ENCODE assay signal across 15 cellular contexts in genomic region chr4:29805245-29805644, GRCh38.
DNase-seq lines count a peak whose midpoint lies in the region; ATAC-seq and TF ChIP-seq lines count a peak whose summit lies in the region.
"Had no signal": no experiment of that assay in that cellular context is flagged by ENCODE, and none has a peak within 500 bp of the region (broad histone marks: within the 10 kb centered on the region; RNA-seq: fewer than 3 reads in every experiment).

No MANE protein-coding gene starts in this region.

- H3K4me1 ChIP-seq in iPS DF 6.9 (ENCODE audit: control insufficient read depth, insufficient read depth, low read length) (no peaks in the 10 kb centered on the region), heart left ventricle (no peaks in the 10 kb centered on the region)
- H3K4me1 ChIP-seq: Caco-2, vagina had no signal

- POLR2A ChIA-PET in activated CD4-positive, alpha-beta memory T cell treated with anti-CD3 and anti-CD28 coated beads, Interleukin-2, amount 10 ng/mL, durations not matched to agents 7 days and 5 days (lab: Charles Lee): no interaction called here

- no peak for TF ChIP-seq POLR2A in heart left ventricle (IDR thresholded peaks at IDR 0.05)

- intact Hi-C loops in heart left ventricle (cut with DNase I): no loop called here

- CTCF ChIA-PET in activated CD4-positive, alpha-beta memory T cell treated with anti-CD3 and anti-CD28 coated beads, Interleukin-2, amount 10 ng/mL, durations not matched to agents 7 days and 5 days (lab: Charles Lee): no interaction called here

- H3K9me3 Mint-ChIP-seq in activated naive CD4-positive, alpha-beta T cell treated with anti-CD3 and anti-CD28 coated beads, Interleukin-2, amount 50 U/mL, for 72 hours: peaks cover 12 to 21% of the 10 kb centered on the region in 2 donors
- H3K9me3 Mint-ChIP-seq in activated CD4-positive, alpha-beta memory T cell treated with anti-CD3 and anti-CD28 coated beads, Interleukin-2, amount 10 ng/mL, durations not matched to agents 7 days and 5 days: peaks cover 13% of the 10 kb centered on the region
- peaks cover 5% of the 10 kb centered on the region for H3K9me3 Mint-ChIP-seq in nephron progenitor cell

- no peaks in the 10 kb centered on the region; the same call in 1 of the 2 replicates for H3K9me3 ChIP-seq in iPS DF 6.9 (ENCODE audit: control insufficient read depth, insufficient read depth, low read length)
- peaks cover 0 to 12% (median 0%) of the 10 kb centered on the region in 12 donors for H3K9me3 ChIP-seq in heart left ventricle
- H3K9me3 ChIP-seq: Caco-2, vagina had no signal

- no CpG with 5 or more reads among the region's 2 CpGs for WGBS in iPS DF 6.9 (ENCODE audit: insufficient coverage, insufficient read length)
- 21 to 24% (median 23%) methylated on average over 2 of the region's 2 CpGs for WGBS in heart left ventricle, 4 donors

- H3K4me3 ChIP-seq in iPS DF 6.9 (ENCODE audit: low read length): no peak overlapping the region
- no peak overlapping the region for H3K4me3 ChIP-seq in heart left ventricle
- H3K4me3 ChIP-seq: vagina had no signal

- no peaks in the 10 kb centered on the region for H3K4me1 Mint-ChIP-seq in activated CD4-positive, alpha-beta memory T cell treated with anti-CD3 and anti-CD28 coated beads, Interleukin-2, amount 10 ng/mL, durations not matched to agents 7 days and 5 days
- H3K4me1 Mint-ChIP-seq in nephron progenitor cell: no peaks in the 10 kb centered on the region
- H3K4me1 Mint-ChIP-seq: central memory CD8-positive, alpha-beta T cell; naive B cell had no signal

- H3K27ac ChIP-seq in iPS DF 6.9 (ENCODE audit: low read length) (no peak overlapping the region), heart left ventricle (no peak overlapping the region)
- H3K27ac ChIP-seq: vagina had no signal

- DNase-seq in D341Med (ENCODE audit: low spot score) (peak; percentile 25), KBM-7 (peak; percentile 1), RKO (ENCODE audit: low spot score) (peak; percentile 14), iPS DF 6.9 (ENCODE audit: low read depth, low spot score) (peak; percentile 22), heart left ventricle (no peak), nephron progenitor cell (no peak)
- no peak for DNase-seq in activated naive CD4-positive, alpha-beta T cell treated with anti-CD3 and anti-CD28 coated beads, Interleukin-2, amount 50 U/mL, for 72 hours (ENCODE audit: low spot score in 2 of 2)
- no peak for DNase-seq in activated CD4-positive, alpha-beta memory T cell treated with anti-CD3 and anti-CD28 coated beads, Interleukin-2, amount 10 ng/mL, durations not matched to agents 7 days and 5 days
- DNase-seq: activated CD4-positive, CD25-positive, alpha-beta regulatory T cell treated with anti-CD3 and anti-CD28 coated beads, Interleukin-2, amount 50 U/mL, for 72 hours; naive B cell; Right ventricle myocardium superior had no signal

- H3K4me3 Mint-ChIP-seq in activated CD4-positive, alpha-beta memory T cell treated with anti-CD3 and anti-CD28 coated beads, Interleukin-2, amount 10 ng/mL, durations not matched to agents 7 days and 5 days: no peak overlapping the region
- H3K4me3 Mint-ChIP-seq in nephron progenitor cell: no peak overlapping the region
- H3K4me3 Mint-ChIP-seq: central memory CD8-positive, alpha-beta T cell; naive B cell had no signal

- H3K27me3 ChIP-seq in iPS DF 6.9 (ENCODE audit: control insufficient read depth, insufficient read depth, low read length) (no peaks in the 10 kb centered on the region), heart left ventricle (no peaks in the 10 kb centered on the region)
- H3K27me3 ChIP-seq: vagina had no signal

- H3K27ac Mint-ChIP-seq in activated naive CD4-positive, alpha-beta T cell treated with anti-CD3 and anti-CD28 coated beads, Interleukin-2, amount 50 U/mL, for 72 hours: no peak overlapping the region
- H3K27ac Mint-ChIP-seq in activated CD4-positive, alpha-beta memory T cell treated with anti-CD3 and anti-CD28 coated beads, Interleukin-2, amount 10 ng/mL, durations not matched to agents 7 days and 5 days: no peak overlapping the region
- no peak overlapping the region for H3K27ac Mint-ChIP-seq in nephron progenitor cell
- H3K27ac Mint-ChIP-seq: activated T-helper 2 cell treated with anti-CD3 and anti-CD28 coated beads, Interferon-gamma antibody, Interleukin-2, Interleukin-4, amounts not matched to agents 10 μg/mL and 5 μg/mL and 100 μg/mL, durations not matched to agents 14 hours and 24 hours and 36 hours; naive B cell had no signal

- TF ChIP-seq CTCF in heart left ventricle (IDR thresholded peaks at IDR 0.05) (no peak), nephron progenitor cell (IDR thresholded peaks at IDR 0.05) (no peak)

- H3K36me3 Mint-ChIP-seq in activated naive CD4-positive, alpha-beta T cell treated with anti-CD3 and anti-CD28 coated beads, Interleukin-2, amount 50 U/mL, for 72 hours: no peaks in the 10 kb centered on the region
- no peaks in the 10 kb centered on the region for H3K36me3 Mint-ChIP-seq in activated CD4-positive, alpha-beta memory T cell treated with anti-CD3 and anti-CD28 coated beads, Interleukin-2, amount 10 ng/mL, durations not matched to agents 7 days and 5 days (ENCODE audit: low read depth)
- H3K36me3 Mint-ChIP-seq in nephron progenitor cell (ENCODE audit: low read depth): no peaks in the 10 kb centered on the region
- H3K36me3 Mint-ChIP-seq: naive B cell had no signal

- no peak for ATAC-seq in activated naive CD4-positive, alpha-beta T cell treated with anti-CD3 and anti-CD28 coated beads, Interleukin-2, amount 50 U/mL, for 72 hours
- ATAC-seq in heart left ventricle: no peak

- no peaks in the 10 kb centered on the region for H3K27me3 Mint-ChIP-seq in activated CD4-positive, alpha-beta memory T cell treated with anti-CD3 and anti-CD28 coated beads, Interleukin-2, amount 10 ng/mL, durations not matched to agents 7 days and 5 days
- H3K27me3 Mint-ChIP-seq in nephron progenitor cell (ENCODE audit: low read depth, poor library complexity): no peaks in the 10 kb centered on the region
- H3K27me3 Mint-ChIP-seq: central memory CD8-positive, alpha-beta T cell; naive B cell had no signal

- in situ Hi-C loops in KBM-7 (cut with MboI; ENCODE audit: low pct_unique_long_range_greater_than_20kb, low sequenced_read_pairs): no loop called here

- no peaks in the 10 kb centered on the region for H3K36me3 ChIP-seq in iPS DF 6.9 (ENCODE audit: control insufficient read depth, insufficient read depth, low read length)
- H3K36me3 ChIP-seq in heart left ventricle: no peaks in the 10 kb centered on the region
- H3K36me3 ChIP-seq: vagina had no signal

Comparison
In these comparisons a context has a peak if more than half of its experiments do, and no peak if none do; other contexts are left out.
1. DNase-seq: peak in D341Med (single experiment), KBM-7 (single experiment), RKO (single experiment) and iPS DF 6.9 (single experiment); none in activated naive CD4-positive, alpha-beta T cell treated with anti-CD3 and anti-CD28 coated beads, Interleukin-2, amount 50 U/mL, for 72 hours (0 of 2), heart left ventricle (0 of 5), activated CD4-positive, alpha-beta memory T cell treated with anti-CD3 and anti-CD28 coated beads, Interleukin-2, amount 10 ng/mL, durations not matched to agents 7 days and 5 days (single experiment) and nephron progenitor cell (single experiment).